In genomic region chr13:45178349-45179142, GRCh38 we compare ENCODE assay signal across 1 cellular context.
TF ChIP-seq lines count a peak whose summit lies in the region.

No MANE protein-coding gene starts in this region.

TF ChIP-seq in WTC11, 78 proteins besides CTCF, POLR2A, EP300 and RAD21 (continued from another document):
- TF ChIP-seq, protein P1, sequence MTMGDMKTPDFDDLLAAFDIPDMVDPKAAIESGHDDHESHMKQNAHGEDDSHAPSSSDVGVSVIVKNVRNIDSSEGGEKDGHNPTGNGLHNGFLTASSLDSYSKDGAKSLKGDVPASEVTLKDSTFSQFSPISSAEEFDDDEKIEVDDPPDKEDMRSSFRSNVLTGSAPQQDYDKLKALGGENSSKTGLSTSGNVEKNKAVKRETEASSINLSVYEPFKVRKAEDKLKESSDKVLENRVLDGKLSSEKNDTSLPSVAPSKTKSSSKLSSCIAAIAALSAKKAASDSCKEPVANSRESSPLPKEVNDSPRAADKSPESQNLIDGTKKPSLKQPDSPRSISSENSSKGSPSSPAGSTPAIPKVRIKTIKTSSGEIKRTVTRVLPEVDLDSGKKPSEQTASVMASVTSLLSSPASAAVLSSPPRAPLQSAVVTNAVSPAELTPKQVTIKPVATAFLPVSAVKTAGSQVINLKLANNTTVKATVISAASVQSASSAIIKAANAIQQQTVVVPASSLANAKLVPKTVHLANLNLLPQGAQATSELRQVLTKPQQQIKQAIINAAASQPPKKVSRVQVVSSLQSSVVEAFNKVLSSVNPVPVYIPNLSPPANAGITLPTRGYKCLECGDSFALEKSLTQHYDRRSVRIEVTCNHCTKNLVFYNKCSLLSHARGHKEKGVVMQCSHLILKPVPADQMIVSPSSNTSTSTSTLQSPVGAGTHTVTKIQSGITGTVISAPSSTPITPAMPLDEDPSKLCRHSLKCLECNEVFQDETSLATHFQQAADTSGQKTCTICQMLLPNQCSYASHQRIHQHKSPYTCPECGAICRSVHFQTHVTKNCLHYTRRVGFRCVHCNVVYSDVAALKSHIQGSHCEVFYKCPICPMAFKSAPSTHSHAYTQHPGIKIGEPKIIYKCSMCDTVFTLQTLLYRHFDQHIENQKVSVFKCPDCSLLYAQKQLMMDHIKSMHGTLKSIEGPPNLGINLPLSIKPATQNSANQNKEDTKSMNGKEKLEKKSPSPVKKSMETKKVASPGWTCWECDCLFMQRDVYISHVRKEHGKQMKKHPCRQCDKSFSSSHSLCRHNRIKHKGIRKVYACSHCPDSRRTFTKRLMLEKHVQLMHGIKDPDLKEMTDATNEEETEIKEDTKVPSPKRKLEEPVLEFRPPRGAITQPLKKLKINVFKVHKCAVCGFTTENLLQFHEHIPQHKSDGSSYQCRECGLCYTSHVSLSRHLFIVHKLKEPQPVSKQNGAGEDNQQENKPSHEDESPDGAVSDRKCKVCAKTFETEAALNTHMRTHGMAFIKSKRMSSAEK (CRISPR knock-in tag; IDR thresholded peaks at IDR 0.05; ENCODE audit: borderline replicate concordance): no peak
- TF ChIP-seq ESRRA (CRISPR knock-in tag; IDR thresholded peaks at IDR 0.05; ENCODE audit: borderline replicate concordance) (no peak), ZNF396 (CRISPR knock-in tag; IDR thresholded peaks at IDR 0.05; ENCODE audit: borderline replicate concordance) (no peak), TCF7 (CRISPR knock-in tag; IDR thresholded peaks at IDR 0.05; ENCODE audit: low read depth) (no peak)
- TF ChIP-seq, protein P2, sequence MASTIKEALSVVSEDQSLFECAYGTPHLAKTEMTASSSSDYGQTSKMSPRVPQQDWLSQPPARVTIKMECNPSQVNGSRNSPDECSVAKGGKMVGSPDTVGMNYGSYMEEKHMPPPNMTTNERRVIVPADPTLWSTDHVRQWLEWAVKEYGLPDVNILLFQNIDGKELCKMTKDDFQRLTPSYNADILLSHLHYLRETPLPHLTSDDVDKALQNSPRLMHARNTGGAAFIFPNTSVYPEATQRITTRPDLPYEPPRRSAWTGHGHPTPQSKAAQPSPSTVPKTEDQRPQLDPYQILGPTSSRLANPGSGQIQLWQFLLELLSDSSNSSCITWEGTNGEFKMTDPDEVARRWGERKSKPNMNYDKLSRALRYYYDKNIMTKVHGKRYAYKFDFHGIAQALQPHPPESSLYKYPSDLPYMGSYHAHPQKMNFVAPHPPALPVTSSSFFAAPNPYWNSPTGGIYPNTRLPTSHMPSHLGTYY (CRISPR knock-in tag; IDR thresholded peaks at IDR 0.05): no peak
- TF ChIP-seq, protein P3, sequence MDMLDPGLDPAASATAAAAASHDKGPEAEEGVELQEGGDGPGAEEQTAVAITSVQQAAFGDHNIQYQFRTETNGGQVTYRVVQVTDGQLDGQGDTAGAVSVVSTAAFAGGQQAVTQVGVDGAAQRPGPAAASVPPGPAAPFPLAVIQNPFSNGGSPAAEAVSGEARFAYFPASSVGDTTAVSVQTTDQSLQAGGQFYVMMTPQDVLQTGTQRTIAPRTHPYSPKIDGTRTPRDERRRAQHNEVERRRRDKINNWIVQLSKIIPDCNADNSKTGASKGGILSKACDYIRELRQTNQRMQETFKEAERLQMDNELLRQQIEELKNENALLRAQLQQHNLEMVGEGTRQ (CRISPR knock-in tag; IDR thresholded peaks at IDR 0.05): no peak
